Comparison of ENCODE assay signal across 14 cellular contexts in the genomic region with DNA sequence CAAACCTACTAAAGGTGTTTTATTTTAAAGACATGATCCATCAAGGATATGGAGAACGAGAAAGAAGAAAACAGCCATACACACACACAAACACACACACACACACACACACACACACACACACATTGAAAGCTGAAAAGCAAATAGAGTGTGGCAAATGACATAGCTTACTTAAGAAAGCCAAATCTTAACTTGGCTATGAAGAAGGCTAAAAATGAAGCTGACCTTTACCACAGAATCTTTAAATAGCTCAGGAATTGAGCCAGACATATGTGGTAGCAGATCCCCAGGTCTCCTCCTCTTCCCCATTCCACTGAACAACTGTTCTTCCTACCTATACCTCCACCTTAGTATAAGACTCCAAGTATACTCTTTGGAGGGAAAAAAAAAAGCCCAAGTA.
DNase-seq lines count a peak whose midpoint lies in the region; ATAC-seq and TF ChIP-seq lines count a peak whose summit lies in the region.
"Had no signal": no experiment of that assay in that cellular context is flagged by ENCODE, and none has a peak within 500 bp of the region (broad histone marks: within the 10 kb centered on the region; RNA-seq: fewer than 3 reads in every experiment).

No MANE protein-coding gene starts in this region.

- no peak for TF ChIP-seq CTCF in right atrium auricular region (IDR thresholded peaks at IDR 0.05)
- no peak for TF ChIP-seq CTCF in mammary epithelial cell (conservative IDR thresholded peaks at IDR 0.05 in 1 of 2, IDR thresholded peaks at IDR 0.05 in 1 of 2; ENCODE audit: extremely low read depth in 1 of 2, insufficient read depth in 1 of 2, low read depth in 1 of 2, low read length in 2 of 2)

- no CpG with 5 or more reads among the region's 1 CpG for WGBS in mammary epithelial cell (ENCODE audit: low coverage, missing lambda C conversion rate)

- no peaks in the 10 kb centered on the region for H3K36me3 ChIP-seq in right atrium auricular region
- no peaks in the 10 kb centered on the region for H3K36me3 ChIP-seq in mammary epithelial cell (ENCODE audit: insufficient read depth, low read length)
- H3K36me3 ChIP-seq: WERI-Rb-1 had no signal

- BruUV-seq in mammary epithelial cell (replicated peaks; lab: Mats Ljungman, UMichigan), result no TSS peak

- peaks cover 62% of the 10 kb centered on the region for H3K79me2 ChIP-seq in mammary epithelial cell (ENCODE audit: insufficient read depth, low read length)

- CTCF ChIA-PET in mammary epithelial cell (lab: Charles Lee; ENCODE audit: low non-redundant PET), result interaction anchor here (0.6 to 0.7 kb wide), 3 partner anchors 49 to 106 kb away, joined by 3 to 6 read pairs (median 4); no protein-coding TSS in a partner anchor

- H3K27me3 ChIP-seq in right atrium auricular region (no peaks in the 10 kb centered on the region), mammary epithelial cell (ENCODE audit: insufficient read depth, low read length) (no peaks in the 10 kb centered on the region)

- H3K4me1 ChIP-seq in right atrium auricular region (peaks cover 0 to 9% of the 10 kb centered on the region in 2 donors), mammary epithelial cell (ENCODE audit: insufficient read depth, low read length) (peaks cover 3% of the 10 kb centered on the region)

- no peaks in the 10 kb centered on the region for H3K9me3 ChIP-seq in right atrium auricular region
- no peaks in the 10 kb centered on the region for H3K9me3 ChIP-seq in mammary epithelial cell (replicated peaks; ENCODE audit: insufficient read depth, low read length)

- no peaks in the 10 kb centered on the region for H4K20me1 ChIP-seq in mammary epithelial cell (ENCODE audit: insufficient read depth, low read length)

- no peak for DNase-seq in Right ventricle myocardium superior
- DNase-seq in right atrium auricular region (ENCODE audit: low spot score), result no peak
- no peak for DNase-seq in mammary epithelial cell
- peak; percentile 5 for DNase-seq in hepatic stellate cell (ENCODE audit: low spot score)
- DNase-seq in NCI-H510A treated with DMSO at 0.1 percent for 48 hours (lab: John Stamatoyannopoulos, UW), result no peak
- DNase-seq in MV-4-11 (lab: John Stamatoyannopoulos, UW), result no peak
- DNase-seq: activated gamma-delta T cell treated with Interleukin-2 at 50 U/mL for 16 hours; kidney; stimulated activated CD4-positive, alpha-beta T cell treated with anti-CD3 and anti-CD28 coated beads, Interleukin-1b, Interleukin-23, amount 100 ng/mL, for 48 hours; WERI-Rb-1 had no signal

- H3K27ac ChIP-seq in right atrium auricular region (no peak overlapping the region), mammary epithelial cell (ENCODE audit: insufficient read depth, low read depth, low read length) (peak overlapping the region; percentile 51)
- H3K27ac ChIP-seq: KMS-11, WERI-Rb-1 had no signal

- ATAC-seq in Right ventricle myocardium superior (ENCODE audit: poor library complexity), result peak; percentile 71
- ATAC-seq in GM19023 (IDR thresholded peaks at IDR 0.05; ENCODE audit: unreplicated experiment), result no peak
- no peak for ATAC-seq in HG02759 (IDR thresholded peaks at IDR 0.05; ENCODE audit: unreplicated experiment)

- intact Hi-C loops in Right ventricle myocardium superior (cut with DNase I), result loop anchor here (2.0 kb wide), 1 partner anchor 190 kb away; no protein-coding TSS in a partner anchor
- intact Hi-C loops in mammary epithelial cell (cut with micrococcal nuclease), result loop anchor here (2.0 kb wide), 1 partner anchor 190 kb away; no protein-coding TSS in a partner anchor

- H3K4me3 ChIP-seq in right atrium auricular region (no peak overlapping the region), mammary epithelial cell (replicated peaks in 1 of 3; ENCODE audit: insufficient read depth in 1 of 3, low read depth in 2 of 3, low read length in 3 of 3) (no peak overlapping the region)
- H3K4me3 ChIP-seq: GM12878 had no signal

- H2AFZ ChIP-seq in mammary epithelial cell (ENCODE audit: low read depth, low read length), result no peak overlapping the region

- dilution Hi-C loops in mammary epithelial cell (cut with HindIII; ENCODE audit: low sequenced_read_pairs), result no loop called here

- in situ Hi-C loops in mammary epithelial cell (cut with MboI; ENCODE audit: low sequenced_read_pairs in 2 of 2), result loop anchor here in 1 of 2 donors (25.0 kb wide), 1 partner anchor 201 kb away; a partner anchor contains a TSS

- H3K4me2 ChIP-seq in mammary epithelial cell (ENCODE audit: insufficient read depth, low read depth, low read length), result no peak overlapping the region
- H3K4me2 ChIP-seq: KMS-11 had no signal

- H3K9ac ChIP-seq in mammary epithelial cell (ENCODE audit: insufficient read depth, low read length), result no peak overlapping the region
- H3K9ac ChIP-seq: KMS-11 had no signal
